In genomic region chr21:17114019-17114418, GRCh38 we compare ENCODE assay signal across 30 cellular contexts.
"Had no signal": no experiment of that assay in that cellular context is flagged by ENCODE, and none has a peak within 500 bp of the region (broad histone marks: within the 10 kb centered on the region; RNA-seq: fewer than 3 reads in every experiment).

No MANE protein-coding gene starts in this region.

- H3K4me1 Mint-ChIP-seq: immature natural killer cell; mesothelial cell of epicardium; naive B cell; natural killer cell; nephron progenitor cell; stimulated activated memory B cell treated with anti-CD40 and anti-IgM and Interleukin-4, amounts not matched to agents 10 μg/mL and 1 μg/mL and 100 μg/mL, for 72 hours; stimulated activated naive CD8-positive, alpha-beta T cell treated with anti-CD3 and anti-CD28 coated beads, Interleukin-15, amount 100 ng/mL, for 72 hours had no signal

- H3K4me1 ChIP-seq: left lung, lower lobe of right lung, neural progenitor cell, right atrium auricular region, right lobe of liver, thyroid gland, upper lobe of left lung had no signal

- H3K36me3 ChIP-seq: left lung, lower lobe of right lung, neural progenitor cell, ovary, right atrium auricular region, right lobe of liver, thyroid gland, transverse colon, upper lobe of left lung, vagina had no signal

- H3K27ac ChIP-seq: left lung, lower lobe of right lung, neural progenitor cell, ovary, right atrium auricular region, right lobe of liver, thyroid gland, transverse colon, upper lobe of left lung, vagina had no signal

- H3K4me3 Mint-ChIP-seq: immature natural killer cell; mesothelial cell of epicardium; naive B cell; natural killer cell; nephron progenitor cell; neural progenitor cell; stimulated activated memory B cell treated with anti-CD40 and anti-IgM and Interleukin-4, amounts not matched to agents 10 μg/mL and 1 μg/mL and 100 μg/mL, for 72 hours; stimulated activated naive CD8-positive, alpha-beta T cell treated with anti-CD3 and anti-CD28 coated beads, Interleukin-15, amount 100 ng/mL, for 72 hours had no signal

- H3K27me3 Mint-ChIP-seq: naive B cell; progenitor cell of endocrine pancreas; stimulated activated memory B cell treated with anti-CD40 and anti-IgM and Interleukin-4, amounts not matched to agents 10 μg/mL and 1 μg/mL and 100 μg/mL, for 72 hours; stimulated activated naive CD8-positive, alpha-beta T cell treated with anti-CD3 and anti-CD28 coated beads, Interleukin-15, amount 100 ng/mL, for 72 hours had no signal

- H3K27me3 ChIP-seq: left lung, neural progenitor cell, ovary, right atrium auricular region, right lobe of liver, thyroid gland, transverse colon, upper lobe of left lung, vagina had no signal

- H3K36me3 Mint-ChIP-seq: immature natural killer cell; mesothelial cell of epicardium; naive B cell; neural progenitor cell; stimulated activated memory B cell treated with anti-CD40 and anti-IgM and Interleukin-4, amounts not matched to agents 10 μg/mL and 1 μg/mL and 100 μg/mL, for 72 hours had no signal

- H3K9me3 ChIP-seq: lower lobe of right lung, ovary, right atrium auricular region, right lobe of liver, thyroid gland, transverse colon, upper lobe of left lung, vagina had no signal

- H3K4me3 ChIP-seq: left lung, lower lobe of right lung, neural progenitor cell, ovary, right atrium auricular region, right lobe of liver, smooth muscle cell, thyroid gland, transverse colon, upper lobe of left lung, vagina had no signal

- H3K27ac Mint-ChIP-seq: immature natural killer cell; mesothelial cell of epicardium; naive B cell; natural killer cell; nephron progenitor cell; progenitor cell of endocrine pancreas; stimulated activated memory B cell treated with anti-CD40 and anti-IgM and Interleukin-4, amounts not matched to agents 10 μg/mL and 1 μg/mL and 100 μg/mL, for 72 hours; stimulated activated naive CD8-positive, alpha-beta T cell treated with anti-CD3 and anti-CD28 coated beads, Interleukin-15, amount 100 ng/mL, for 72 hours had no signal

- DNase-seq: hypothalamus; immature natural killer cell; kidney; left colon; left lung; lower lobe of right lung; mammary epithelial cell; mesenchymal stem cell; naive B cell; natural killer cell; nephron progenitor cell; ovary; right lobe of liver; stimulated activated CD4-positive, alpha-beta T cell treated with anti-CD3 and anti-CD28 coated beads, Interleukin-1b, Interleukin-23, amount 100 ng/mL, for 48 hours; stimulated activated CD4-positive, alpha-beta T cell treated with anti-CD3 and anti-CD28 coated beads, Interleukin-2, amount 100 ng/mL, for 48 hours; stimulated activated CD4-positive, alpha-beta T cell treated with anti-CD3 and anti-CD28 coated beads, Interleukin-4, amount 100 ng/mL, for 4 hours; stimulated activated CD8-positive, alpha-beta memory T cell treated with anti-CD3 and anti-CD28 coated beads, Interleukin-4, amount 100 ng/mL, for 48 hours; stimulated activated naive CD4-positive, alpha-beta T cell treated with Interleukin-2 at 50 U/mL for 16 hours; stimulated activated naive CD8-positive, alpha-beta T cell treated with anti-CD3 and anti-CD28 coated beads, Interleukin-15, amount 100 ng/mL, for 72 hours; substantia nigra; thyroid gland; transverse colon; upper lobe of left lung had no signal

- ATAC-seq: left colon; left lung; lower lobe of right lung; natural killer cell; right lobe of liver; stimulated activated memory B cell treated with anti-CD40 and anti-IgM and Interleukin-4, amounts not matched to agents 10 μg/mL and 1 μg/mL and 100 μg/mL, for 72 hours; stimulated activated naive CD8-positive, alpha-beta T cell treated with anti-CD3 and anti-CD28 coated beads, Interleukin-15, amount 100 ng/mL, for 72 hours had no signal

- H3K9me3 Mint-ChIP-seq: nephron progenitor cell had no signal

- H3K9ac ChIP-seq: neural progenitor cell had no signal
